In the genomic region with DNA sequence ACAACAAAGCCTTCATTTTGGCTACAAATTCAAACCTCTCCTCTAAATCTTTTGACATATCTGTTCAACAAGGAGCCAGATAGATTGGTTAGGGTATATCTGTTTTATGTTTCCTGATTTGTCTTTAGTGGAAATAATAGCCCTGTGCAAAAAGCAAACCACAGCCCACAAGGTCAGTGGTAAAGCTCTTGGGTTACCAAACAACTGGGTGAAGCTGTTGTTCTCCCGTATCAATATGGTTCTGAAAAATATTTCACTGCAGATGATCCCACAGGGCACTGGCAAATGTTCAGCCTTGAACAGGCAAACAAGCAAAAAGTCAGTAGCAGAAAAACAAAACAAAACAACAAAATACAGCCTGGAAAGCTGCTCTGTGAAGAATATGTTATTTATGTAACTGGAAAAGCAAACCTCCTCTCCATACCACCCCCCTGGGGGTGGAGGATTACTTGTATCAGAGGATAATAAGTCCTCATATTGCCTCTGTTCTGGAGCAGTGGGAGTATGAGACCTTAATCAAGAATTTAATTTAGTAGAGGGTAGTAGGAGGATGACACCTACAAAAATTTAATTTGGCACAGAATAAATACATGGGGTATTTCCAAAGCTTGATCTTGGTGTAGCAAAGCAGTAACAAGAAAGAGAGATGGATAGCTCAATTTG, we compare ENCODE assay signal across 16 cellular contexts.
"Had no signal": no experiment of that assay in that cellular context is flagged by ENCODE, and none has a peak within 500 bp of the region (broad histone marks: within the 10 kb centered on the region; RNA-seq: fewer than 3 reads in every experiment).

No MANE protein-coding gene starts in this region.

- H3K27me3 ChIP-seq: gastrocnemius medialis, heart left ventricle, ovary had no signal

- H3K4me3 ChIP-seq: gastrocnemius medialis, heart left ventricle, lung, ovary, thoracic aorta had no signal

- H3K27ac ChIP-seq: gastrocnemius medialis, heart left ventricle, thoracic aorta had no signal

- H3K36me3 Mint-ChIP-seq: immature natural killer cell; mesothelial cell of epicardium; stimulated activated effector memory CD8-positive, alpha-beta T cell treated with anti-CD3 and anti-CD28 coated beads, Interleukin-12 subunit alpha, Interleukin-12 subunit beta, amount 100 ng/mL, for 72 hours; T-cell had no signal

- H3K9me3 Mint-ChIP-seq: activated T-helper 17 cell treated with anti-CD3 and anti-CD28 coated beads, Interleukin-2, amount 50 U/mL, for 72 hours; immature natural killer cell; mesothelial cell of epicardium; stimulated activated effector memory CD8-positive, alpha-beta T cell treated with anti-CD3 and anti-CD28 coated beads, Interleukin-12 subunit alpha, Interleukin-12 subunit beta, amount 100 ng/mL, for 72 hours; T-cell had no signal

- H3K36me3 ChIP-seq: gastrocnemius medialis, heart left ventricle, ovary, thoracic aorta had no signal

- H3K9me3 ChIP-seq: gastrocnemius medialis, heart left ventricle, ovary, thoracic aorta had no signal

- H3K27ac Mint-ChIP-seq: activated T-helper 17 cell treated with anti-CD3 and anti-CD28 coated beads, Interleukin-2, amount 50 U/mL, for 72 hours; T-cell had no signal

- H3K4me1 ChIP-seq: gastrocnemius medialis, heart left ventricle had no signal

- H3K4me1 Mint-ChIP-seq: activated T-helper 17 cell treated with anti-CD3 and anti-CD28 coated beads, Interleukin-2, amount 50 U/mL, for 72 hours had no signal

- H3K4me3 Mint-ChIP-seq: activated T-helper 17 cell treated with anti-CD3 and anti-CD28 coated beads, Interleukin-2, amount 50 U/mL, for 72 hours; immature natural killer cell; mesothelial cell of epicardium; stimulated activated effector memory CD8-positive, alpha-beta T cell treated with anti-CD3 and anti-CD28 coated beads, Interleukin-12 subunit alpha, Interleukin-12 subunit beta, amount 100 ng/mL, for 72 hours; T-cell had no signal

- DNase-seq: activated CD4-positive, alpha-beta T cell treated with anti-CD3 and anti-CD28 coated beads for 48 hours; activated CD8-positive, alpha-beta memory T cell treated with anti-CD3 and anti-CD28 coated beads, Interleukin-2, amount 50 U/mL, for 48 hours; activated naive CD4-positive, alpha-beta T cell treated with Interleukin-2 at 50 U/mL for 16 hours; amniotic stem cell; erythroblast; gastrocnemius medialis; heart left ventricle; immature natural killer cell; ovary; T-cell; T1000 had no signal

- ATAC-seq: activated T-helper 17 cell treated with anti-CD3 and anti-CD28 coated beads, Interleukin-2, amount 50 U/mL, for 72 hours; gastrocnemius medialis; heart left ventricle; stimulated activated effector memory CD8-positive, alpha-beta T cell treated with anti-CD3 and anti-CD28 coated beads, Interleukin-12 subunit alpha, Interleukin-12 subunit beta, amount 100 ng/mL, for 72 hours; T-cell had no signal

- H3K27me3 Mint-ChIP-seq: activated T-helper 17 cell treated with anti-CD3 and anti-CD28 coated beads, Interleukin-2, amount 50 U/mL, for 72 hours had no signal
